5 cellular contexts compared by ENCODE assay signal in the genomic region with DNA sequence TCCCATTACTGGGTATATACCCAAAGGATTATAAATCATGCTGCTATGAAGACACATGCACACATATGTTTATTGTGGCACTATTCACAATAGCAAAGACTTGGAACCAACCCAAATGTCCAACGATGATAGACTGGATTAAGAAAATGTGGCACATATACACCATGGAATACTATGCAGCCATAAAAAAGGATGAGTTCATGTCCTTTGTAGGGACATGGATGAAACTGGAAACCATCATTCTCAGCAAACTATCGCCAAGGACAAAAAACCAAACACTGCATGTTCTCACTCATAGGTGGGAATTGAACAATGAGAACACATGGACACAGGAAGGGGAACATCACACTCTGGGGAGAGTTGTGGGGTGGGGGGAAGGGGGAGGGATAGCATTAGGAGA. TPM values are rescaled to one million over a fixed set of nuclear protein-coding genes. Genes with fewer than 3 reads are reported as not detected.
"Had no signal": no experiment of that assay in that cellular context is flagged by ENCODE, and none has a peak within 500 bp of the region (broad histone marks: within the 10 kb centered on the region; RNA-seq: fewer than 3 reads in every experiment).

No MANE protein-coding gene starts in this region.

RNA-seq across cellular contexts. Expression of a gene that starts 15.3 kb away (rescaled TPM):
- total RNA-seq: HepG2, HT-29, HT1080, IMR-90 had no signal
- polyA plus RNA-seq: HepG2, IgD-negative memory B cell, IMR-90 had no signal

RNA-seq across cellular contexts. Expression of a gene that starts 33.5 kb away (rescaled TPM):
- total RNA-seq: HepG2, HT-29, HT1080 had no signal
- polyA plus RNA-seq: HepG2, IgD-negative memory B cell had no signal
